ENCODE assay signal across 16 cellular contexts in genomic region chr1:245188350-245188749, GRCh38.
"Had no signal": no experiment of that assay in that cellular context is flagged by ENCODE, and none has a peak within 500 bp of the region (broad histone marks: within the 10 kb centered on the region; RNA-seq: fewer than 3 reads in every experiment).

No MANE protein-coding gene starts in this region.

- ATAC-seq: activated CD8-positive, alpha-beta T cell treated with anti-CD3 and anti-CD28 coated beads, Interleukin-2, amount 10 ng/mL, durations not matched to agents 7 days and 5 days; left cardiac atrium; naive thymus-derived CD8-positive, alpha-beta T cell; stimulated activated effector memory CD8-positive, alpha-beta T cell treated with anti-CD3 and anti-CD28 coated beads, Interleukin-12 subunit alpha, Interleukin-12 subunit beta, amount 100 ng/mL, for 72 hours had no signal

- H3K4me1 ChIP-seq: esophagus muscularis mucosa, lower lobe of right lung, transverse colon had no signal

- H3K36me3 ChIP-seq: esophagus muscularis mucosa, lower lobe of right lung, neutrophil, transverse colon had no signal

- H3K9me3 ChIP-seq: esophagus muscularis mucosa, lower lobe of right lung, neutrophil, transverse colon had no signal

- H3K27ac ChIP-seq: esophagus muscularis mucosa, lower lobe of right lung, neutrophil, transverse colon had no signal

- DNase-seq: activated CD4-positive, alpha-beta T cell treated with anti-CD3 and anti-CD28 coated beads for 4 hours; activated CD8-positive, alpha-beta T cell treated with anti-CD3 and anti-CD28 coated beads, Interleukin-2, amount 10 ng/mL, durations not matched to agents 7 days and 5 days; activated naive CD4-positive, alpha-beta T cell; aorta; foreskin fibroblast; glutamatergic neuron; immature natural killer cell; left cardiac atrium; lower lobe of right lung; naive thymus-derived CD8-positive, alpha-beta T cell; substantia nigra; transverse colon had no signal

- H3K4me3 ChIP-seq: esophagus muscularis mucosa, lower lobe of right lung, smooth muscle cell, transverse colon had no signal

- H3K27me3 ChIP-seq: esophagus muscularis mucosa, neutrophil, transverse colon had no signal
